Comparison of ENCODE assay signal across 8 cellular contexts in genomic region chr14:96205059-96205993, GRCh38. TPM values are rescaled to one million over a fixed set of nuclear protein-coding genes. Genes with fewer than 3 reads are reported as not detected.
A peak's percentile ranks its signal among the peaks of the same experiment; 100 is the strongest.
DNase-seq lines count a peak whose midpoint lies in the region; ATAC-seq and TF ChIP-seq lines count a peak whose summit lies in the region.

No MANE protein-coding gene starts in this region.

- peaks cover 4% of the 10 kb centered on the region for H3K4me1 Mint-ChIP-seq in activated CD8-positive, alpha-beta T cell treated with anti-CD3 and anti-CD28 coated beads for 36 hours (ENCODE audit: low read depth)
- H3K4me1 Mint-ChIP-seq in activated CD8-positive, alpha-beta T cell treated with anti-CD3 and anti-CD28 coated beads, Interleukin-2, amount 10 ng/mL, durations not matched to agents 7 days and 5 days (ENCODE audit: low read depth), result no peaks in the 10 kb centered on the region
- H3K4me1 Mint-ChIP-seq in activated T-cell treated with anti-CD3 and anti-CD28 coated beads, Interleukin-2, amount 50 U/mL, for 4 hours (ENCODE audit: low read depth), result peaks cover 2% of the 10 kb centered on the region

- H3K36me3 Mint-ChIP-seq in activated CD8-positive, alpha-beta T cell treated with anti-CD3 and anti-CD28 coated beads for 36 hours (ENCODE audit: low read depth), result no peaks in the 10 kb centered on the region
- H3K36me3 Mint-ChIP-seq in activated CD8-positive, alpha-beta T cell treated with anti-CD3 and anti-CD28 coated beads, Interleukin-2, amount 10 ng/mL, durations not matched to agents 7 days and 5 days (ENCODE audit: low read depth), result no peaks in the 10 kb centered on the region
- no peaks in the 10 kb centered on the region for H3K36me3 Mint-ChIP-seq in activated T-cell treated with anti-CD3 and anti-CD28 coated beads, Interleukin-2, amount 50 U/mL, for 4 hours (ENCODE audit: insufficient read depth)

- H3K4me3 Mint-ChIP-seq in activated CD8-positive, alpha-beta T cell treated with anti-CD3 and anti-CD28 coated beads for 36 hours, result no peak overlapping the region
- H3K4me3 Mint-ChIP-seq in activated CD8-positive, alpha-beta T cell treated with anti-CD3 and anti-CD28 coated beads, Interleukin-2, amount 10 ng/mL, durations not matched to agents 7 days and 5 days, result no peak overlapping the region
- no peak overlapping the region for H3K4me3 Mint-ChIP-seq in activated T-cell treated with anti-CD3 and anti-CD28 coated beads, Interleukin-2, amount 50 U/mL, for 4 hours

- peak overlapping the region; percentile 41 to 58 for H3K4me3 ChIP-seq in cardiac fibroblast (replicated peaks in 1 of 2; ENCODE audit: low read depth in 2 of 2, low read length in 2 of 2)
- H3K4me3 ChIP-seq in lung, result peak overlapping the region; percentile 11
- peak overlapping the region; percentile 32 to 34 for H3K4me3 ChIP-seq in uterus

- ATAC-seq in activated CD8-positive, alpha-beta T cell treated with anti-CD3 and anti-CD28 coated beads for 36 hours, result no peak
- no peak for ATAC-seq in activated CD8-positive, alpha-beta T cell treated with anti-CD3 and anti-CD28 coated beads, Interleukin-2, amount 10 ng/mL, durations not matched to agents 7 days and 5 days
- ATAC-seq in lung (ENCODE audit: insufficient read depth, low FRiP score), result no peak
- ATAC-seq in activated T-cell treated with anti-CD3 and anti-CD28 coated beads, Interleukin-2, amount 50 U/mL, for 4 hours, result no peak

- TF ChIP-seq POLR2A in uterus (IDR thresholded peaks at IDR 0.05), result no peak

- H3K27me3 ChIP-seq in lung (ENCODE audit: control insufficient read depth, insufficient read depth) (no peaks in the 10 kb centered on the region), uterus (no peaks in the 10 kb centered on the region)

- no peak for TF ChIP-seq CTCF in activated CD8-positive, alpha-beta T cell treated with anti-CD3 and anti-CD28 coated beads for 36 hours (IDR thresholded peaks at IDR 0.05)
- TF ChIP-seq CTCF in cardiac fibroblast (IDR thresholded peaks at IDR 0.05; ENCODE audit: low read depth, low read length) (no peak), lung (IDR thresholded peaks at IDR 0.05; ENCODE audit: control extremely low read depth, extremely low read depth) (no peak), uterus (IDR thresholded peaks at IDR 0.05) (no peak)

- intact Hi-C loops in activated CD8-positive, alpha-beta T cell treated with anti-CD3 and anti-CD28 coated beads for 36 hours (cut with micrococcal nuclease), result no loop called here
- intact Hi-C loops in uterus (cut with DNase I; ENCODE audit: low total_unique reads), result no loop called here

- H3K9me3 ChIP-seq in lung (ENCODE audit: control insufficient read depth in 2 of 2, insufficient read depth in 1 of 2, low read length in 1 of 2), result no peaks in the 10 kb centered on the region
- H3K9me3 ChIP-seq in uterus, result no peaks in the 10 kb centered on the region

- H3K4me1 ChIP-seq in lung (ENCODE audit: control insufficient read depth in 2 of 2, insufficient read depth in 2 of 2, low read length in 2 of 2) (peaks cover 0 to 5% of the 10 kb centered on the region in 2 donors), uterus (no peaks in the 10 kb centered on the region)

- 40 to 48% methylated on average over 21 of the region's 21 CpGs for WGBS in lung, 2 donors

- DNase-seq in activated CD8-positive, alpha-beta T cell treated with anti-CD3 and anti-CD28 coated beads for 36 hours, result peak; percentile 7
- DNase-seq in activated CD8-positive, alpha-beta T cell treated with anti-CD3 and anti-CD28 coated beads, Interleukin-2, amount 10 ng/mL, durations not matched to agents 7 days and 5 days, result no peak
- DNase-seq in cardiac fibroblast (ENCODE audit: low read depth in 2 of 2), result no peak
- no peak for DNase-seq in lung (ENCODE audit: low spot score)
- DNase-seq in uterus, result no peak
- no peak for DNase-seq in activated T-cell treated with anti-CD3 and anti-CD28 coated beads, Interleukin-2, amount 50 U/mL, for 4 hours
- DNase-seq in COLO829 (ENCODE audit: low spot score), result no peak
- DNase-seq in NCI-H187 (lab: John Stamatoyannopoulos, UW), result no peak

- H3K27me3 Mint-ChIP-seq in activated CD8-positive, alpha-beta T cell treated with anti-CD3 and anti-CD28 coated beads for 36 hours, result peaks cover 31% of the 10 kb centered on the region
- peaks cover 24% of the 10 kb centered on the region for H3K27me3 Mint-ChIP-seq in activated CD8-positive, alpha-beta T cell treated with anti-CD3 and anti-CD28 coated beads, Interleukin-2, amount 10 ng/mL, durations not matched to agents 7 days and 5 days (ENCODE audit: low read depth)
- peaks cover 46% of the 10 kb centered on the region for H3K27me3 Mint-ChIP-seq in activated T-cell treated with anti-CD3 and anti-CD28 coated beads, Interleukin-2, amount 50 U/mL, for 4 hours (ENCODE audit: low read depth)

- no peaks in the 10 kb centered on the region for H3K36me3 ChIP-seq in lung (ENCODE audit: control insufficient read depth in 2 of 2, insufficient read depth in 2 of 2, low read length in 2 of 2)
- H3K36me3 ChIP-seq in uterus, result no peaks in the 10 kb centered on the region

- POLR2A ChIA-PET in activated CD8-positive, alpha-beta T cell treated with anti-CD3 and anti-CD28 coated beads for 36 hours (lab: Charles Lee), result no interaction called here
- POLR2A ChIA-PET in activated CD8-positive, alpha-beta T cell treated with anti-CD3 and anti-CD28 coated beads, Interleukin-2, amount 10 ng/mL, durations not matched to agents 7 days and 5 days (lab: Charles Lee), result no interaction called here

- no peak overlapping the region for H3K27ac Mint-ChIP-seq in activated CD8-positive, alpha-beta T cell treated with anti-CD3 and anti-CD28 coated beads for 36 hours
- H3K27ac Mint-ChIP-seq in activated CD8-positive, alpha-beta T cell treated with anti-CD3 and anti-CD28 coated beads, Interleukin-2, amount 10 ng/mL, durations not matched to agents 7 days and 5 days, result no peak overlapping the region

- H3K9me3 Mint-ChIP-seq in activated CD8-positive, alpha-beta T cell treated with anti-CD3 and anti-CD28 coated beads for 36 hours, result no peaks in the 10 kb centered on the region
- no peaks in the 10 kb centered on the region for H3K9me3 Mint-ChIP-seq in activated CD8-positive, alpha-beta T cell treated with anti-CD3 and anti-CD28 coated beads, Interleukin-2, amount 10 ng/mL, durations not matched to agents 7 days and 5 days (ENCODE audit: insufficient read depth)
- H3K9me3 Mint-ChIP-seq in activated T-cell treated with anti-CD3 and anti-CD28 coated beads, Interleukin-2, amount 50 U/mL, for 4 hours, result no peaks in the 10 kb centered on the region

- H3K27ac ChIP-seq in lung (ENCODE audit: low read depth in 1 of 2, low read length in 1 of 2) (peak overlapping the region in 1 of 2 donors; percentile 1), uterus (peak overlapping the region; percentile 61 to 79)

- CTCF ChIA-PET in activated CD8-positive, alpha-beta T cell treated with anti-CD3 and anti-CD28 coated beads for 36 hours (lab: Charles Lee), result no interaction called here
- CTCF ChIA-PET in activated CD8-positive, alpha-beta T cell treated with anti-CD3 and anti-CD28 coated beads, Interleukin-2, amount 10 ng/mL, durations not matched to agents 7 days and 5 days (lab: Charles Lee), result no interaction called here

RNA-seq across cellular contexts. Expression of gene BDKRB2, which starts 0.7 kb away (rescaled TPM):
- not detected for total RNA-seq in activated CD8-positive, alpha-beta T cell treated with anti-CD3 and anti-CD28 coated beads for 36 hours
- not detected for total RNA-seq in activated CD8-positive, alpha-beta T cell treated with anti-CD3 and anti-CD28 coated beads, Interleukin-2, amount 10 ng/mL, durations not matched to agents 7 days and 5 days
- total RNA-seq in lung (1 to 10 TPM; 2.1 to 2.6 TPM), uterus (10 to 100 TPM in 2 of 4 donors, 1 to 10 TPM in 2; 4.4 to 34.6 (median 11.1) TPM)
- polyA plus RNA-seq in lung, result 1 to 10 TPM in 1 of 2 donors, under 1 TPM in 1; 0.77 to 5.8 TPM
- total RNA-seq in activated T-cell treated with anti-CD3 and anti-CD28 coated beads, Interleukin-2, amount 50 U/mL, for 4 hours, result not detected

RNA-seq across cellular contexts. Expression of gene BDKRB1, which starts 50.7 kb away (rescaled TPM):
- total RNA-seq in activated CD8-positive, alpha-beta T cell treated with anti-CD3 and anti-CD28 coated beads for 36 hours, result not detected
- total RNA-seq in activated CD8-positive, alpha-beta T cell treated with anti-CD3 and anti-CD28 coated beads, Interleukin-2, amount 10 ng/mL, durations not matched to agents 7 days and 5 days, result not detected
- under 1 TPM; 0.18 to 0.23 TPM for total RNA-seq in lung
- polyA plus RNA-seq in lung, result 1 to 10 TPM in 1 of 2 donors, under 1 TPM in 1; 0.61 to 5.4 TPM
- total RNA-seq in uterus, result 1 to 10 TPM in 1 of 4 donors, under 1 TPM in 1, not detected in 2; 0.83 to 3.7 TPM
- not detected for total RNA-seq in activated T-cell treated with anti-CD3 and anti-CD28 coated beads, Interleukin-2, amount 50 U/mL, for 4 hours
